In genomic region chr1:247332901-247333361, GRCh38 we compare ENCODE assay signal across 8 cellular contexts. TPM values are rescaled to one million over a fixed set of nuclear protein-coding genes. Genes with fewer than 3 reads are reported as not detected.
DNase-seq lines count a peak whose midpoint lies in the region; ATAC-seq and TF ChIP-seq lines count a peak whose summit lies in the region.

No MANE protein-coding gene starts in this region.

- peak overlapping the region; percentile 72 for H3K4me3 Mint-ChIP-seq in activated naive CD4-positive, alpha-beta T cell treated with anti-CD3 and anti-CD28 coated beads for 36 hours
- peak overlapping the region; percentile 62 to 99 (median 80) for H3K4me3 Mint-ChIP-seq in naive thymus-derived CD4-positive, alpha-beta T cell

- H3K4me1 Mint-ChIP-seq in activated naive CD4-positive, alpha-beta T cell treated with anti-CD3 and anti-CD28 coated beads for 36 hours (ENCODE audit: low read depth), result peaks cover 23% of the 10 kb centered on the region
- peaks cover 10 to 35% (median 21%) of the 10 kb centered on the region in 7 donors for H3K4me1 Mint-ChIP-seq in naive thymus-derived CD4-positive, alpha-beta T cell

- no peaks in the 10 kb centered on the region for H3K9me2 ChIP-seq in SK-N-SH

- H3K4me1 ChIP-seq in SK-N-SH (ENCODE audit: control insufficient read depth in 1 of 2, insufficient read depth in 2 of 2, low read depth in 1 of 2, low read length in 1 of 2) (peaks cover 8 to 51% of the 10 kb centered on the region in 2 experiments; a peak in 3 of 4 replicates), esophagus muscularis mucosa (peaks cover 21 to 69% (median 46%) of the 10 kb centered on the region in 4 donors)
- H3K4me1 ChIP-seq in naive thymus-derived CD4-positive, alpha-beta T cell (ENCODE audit: control insufficient read depth in 2 of 2, insufficient read depth in 2 of 2, low read length in 2 of 2), result peaks cover 6 to 14% of the 10 kb centered on the region in 2 donors

- peak overlapping the region; percentile 9; the same call in 1 of the 2 replicates for H2AFZ ChIP-seq in SK-N-SH (ENCODE audit: low read depth)

- peak overlapping the region; percentile 96 for H3K9ac ChIP-seq in SK-N-SH

- ATAC-seq in naive thymus-derived CD4-positive, alpha-beta T cell, result no peak
- ATAC-seq in HG03432 (IDR thresholded peaks at IDR 0.05; ENCODE audit: unreplicated experiment), result no peak

- TF ChIP-seq CTCF in SK-N-SH (IDR thresholded peaks at IDR 0.05) (no peak), esophagus muscularis mucosa (IDR thresholded peaks at IDR 0.05) (no peak)

- H3K9me3 ChIP-seq in SK-N-SH (no peaks in the 10 kb centered on the region), esophagus muscularis mucosa (no peaks in the 10 kb centered on the region)
- no peaks in the 10 kb centered on the region for H3K9me3 ChIP-seq in naive thymus-derived CD4-positive, alpha-beta T cell (ENCODE audit: control insufficient read depth in 2 of 3, low read length in 3 of 3)

- TF ChIP-seq RAD21 in SK-N-SH (IDR thresholded peaks at IDR 0.05; ENCODE audit: low read length), result no peak

- no peaks in the 10 kb centered on the region for H3K9me3 Mint-ChIP-seq in activated naive CD4-positive, alpha-beta T cell treated with anti-CD3 and anti-CD28 coated beads for 36 hours
- H3K9me3 Mint-ChIP-seq in naive thymus-derived CD4-positive, alpha-beta T cell, result peaks cover 0 to 1% (median 0%) of the 10 kb centered on the region in 11 donors

- no peak for DNase-seq in activated naive CD4-positive, alpha-beta T cell treated with anti-CD3 and anti-CD28 coated beads for 36 hours
- DNase-seq in activated naive CD4-positive, alpha-beta T cell treated with anti-CD3 and anti-CD28 coated beads, Interleukin-2, amount 50 U/mL, for 16 hours, result no peak
- no peak for DNase-seq in SK-N-SH
- no peak for DNase-seq in esophagus muscularis mucosa (ENCODE audit: extremely low spot score)
- no peak for DNase-seq in naive thymus-derived CD4-positive, alpha-beta T cell
- DNase-seq in RPMI8226, result no peak
- no peak for DNase-seq in cerebellar nuclear complex (lab: John Stamatoyannopoulos, UW)

- peak overlapping the region in 1 of 2 experiments; percentile 87; a peak in 3 of 4 replicates for H3K27ac ChIP-seq in SK-N-SH (ENCODE audit: low read depth in 2 of 2, low read length in 1 of 2)
- H3K27ac ChIP-seq in esophagus muscularis mucosa (replicated peaks in 1 of 4), result peak overlapping the region; percentile 92 to 96 (median 94)
- H3K27ac ChIP-seq in naive thymus-derived CD4-positive, alpha-beta T cell (ENCODE audit: low read depth, low read length), result no peak overlapping the region

- WGBS in SK-N-SH (ENCODE audit: low lambda C conversion rate), result 69% methylated on average over 13 of the region's 13 CpGs
- WGBS in esophagus muscularis mucosa, result 35% methylated on average over 9 of the region's 13 CpGs

- CTCF ChIA-PET in activated naive CD4-positive, alpha-beta T cell treated with anti-CD3 and anti-CD28 coated beads for 36 hours (lab: Charles Lee), result interaction anchor here (0.6 to 1.2 kb wide), 3 partner anchors 9 to 291 kb away, joined by 3 read pairs; no protein-coding TSS in a partner anchor
- CTCF ChIA-PET in SK-N-SH (lab: Yijun Ruan, JAX), result interaction anchor here (1.0 kb wide), 2 partner anchors 40 to 57 kb away, joined by 3 read pairs; no protein-coding TSS in a partner anchor
- CTCF ChIA-PET in naive thymus-derived CD4-positive, alpha-beta T cell (lab: Charles Lee), result interaction anchor here (0.7 kb wide), 1 partner anchor 58 kb away, joined by 3 read pairs; no protein-coding TSS in a partner anchor

- H3K4me2 ChIP-seq in SK-N-SH, result peak overlapping the region; percentile 87

- peaks cover 91% of the 10 kb centered on the region for H3K79me2 ChIP-seq in SK-N-SH (ENCODE audit: insufficient read depth)

- H3K27me3 ChIP-seq in SK-N-SH (ENCODE audit: insufficient read depth) (no peaks in the 10 kb centered on the region), esophagus muscularis mucosa (no peaks in the 10 kb centered on the region)
- no peaks in the 10 kb centered on the region for H3K27me3 ChIP-seq in naive thymus-derived CD4-positive, alpha-beta T cell (ENCODE audit: control insufficient read depth in 2 of 2, insufficient read depth in 2 of 2, low read length in 2 of 2)

- TF ChIP-seq POLR2A in esophagus muscularis mucosa (IDR thresholded peaks at IDR 0.05; ENCODE audit: low read depth), result no peak

- peaks cover 17% of the 10 kb centered on the region for H3K36me3 Mint-ChIP-seq in activated naive CD4-positive, alpha-beta T cell treated with anti-CD3 and anti-CD28 coated beads for 36 hours (ENCODE audit: low read depth)
- peaks cover 0 to 7% (median 3%) of the 10 kb centered on the region in 5 donors for H3K36me3 Mint-ChIP-seq in naive thymus-derived CD4-positive, alpha-beta T cell

- peaks cover 13% of the 10 kb centered on the region for H4K20me1 ChIP-seq in SK-N-SH (ENCODE audit: insufficient read depth)

- intact Hi-C loops in activated naive CD4-positive, alpha-beta T cell treated with anti-CD3 and anti-CD28 coated beads for 36 hours (cut with micrococcal nuclease), result loop anchor here (5.0 kb wide), 1 partner anchor 161 kb away; the partner anchor contains the start of gene ZNF124
- intact Hi-C loops in esophagus muscularis mucosa (cut with DNase I), result no loop called here
- intact Hi-C loops in naive thymus-derived CD4-positive, alpha-beta T cell (cut with micrococcal nuclease), result loop anchor here in 1 of 2 donors (5.0 to 10.0 kb wide), 2 partner anchors 256 to 768 kb away; partner anchors contain the start of genes CNST, TFB2M and ZNF670

- H3K27ac Mint-ChIP-seq in activated naive CD4-positive, alpha-beta T cell treated with anti-CD3 and anti-CD28 coated beads for 36 hours, result no peak overlapping the region
- peak overlapping the region in 7 of 9 donors; percentile 29 to 85 (median 57) for H3K27ac Mint-ChIP-seq in naive thymus-derived CD4-positive, alpha-beta T cell

- H3F3A ChIP-seq in SK-N-SH (replicated peaks; ENCODE audit: insufficient read depth), result no peaks in the 10 kb centered on the region

- H3K36me3 ChIP-seq in SK-N-SH (replicated peaks in 1 of 2; ENCODE audit: control insufficient read depth in 1 of 2, insufficient read depth in 2 of 2, low read length in 1 of 2), result peaks cover 20 to 45% of the 10 kb centered on the region in 2 experiments
- H3K36me3 ChIP-seq in esophagus muscularis mucosa, result peaks cover 9 to 21% (median 19%) of the 10 kb centered on the region in 4 donors
- H3K36me3 ChIP-seq in naive thymus-derived CD4-positive, alpha-beta T cell (ENCODE audit: control insufficient read depth in 2 of 3, insufficient read depth in 3 of 3, low read length in 3 of 3), result no peaks in the 10 kb centered on the region

- H3K27me3 Mint-ChIP-seq in activated naive CD4-positive, alpha-beta T cell treated with anti-CD3 and anti-CD28 coated beads for 36 hours (ENCODE audit: low read depth), result no peaks in the 10 kb centered on the region
- no peaks in the 10 kb centered on the region for H3K27me3 Mint-ChIP-seq in naive thymus-derived CD4-positive, alpha-beta T cell

- H3K4me3 ChIP-seq in SK-N-SH (ENCODE audit: low read depth in 2 of 2, low read length in 1 of 2) (peak overlapping the region; percentile 64 to 99), esophagus muscularis mucosa (peak overlapping the region; percentile 83 to 96 (median 86))
- no peak overlapping the region for H3K4me3 ChIP-seq in naive thymus-derived CD4-positive, alpha-beta T cell (ENCODE audit: low read length)

- TF ChIP-seq EP300 in SK-N-SH (IDR thresholded peaks at IDR 0.05; ENCODE audit: borderline replicate concordance in 1 of 2, low read depth in 1 of 2, low read length in 1 of 2) (no peak), esophagus muscularis mucosa (IDR thresholded peaks at IDR 0.05) (no peak)

- POLR2A ChIA-PET in SK-N-SH (lab: Yijun Ruan, JAX), result no interaction called here
- POLR2A ChIA-PET in naive thymus-derived CD4-positive, alpha-beta T cell (lab: Charles Lee), result interaction anchor here (0.8 to 1.6 kb wide), 3 partner anchors 8 to 57 kb away, joined by 4 to 6 read pairs (median 4); no protein-coding TSS in a partner anchor

TF ChIP-seq in SK-N-SH, 30 proteins besides CTCF, POLR2A, EP300 and RAD21:
- TF ChIP-seq TEAD4 (IDR thresholded peaks at IDR 0.05; ENCODE audit: borderline replicate concordance, insufficient read depth), result no peak

RNA-seq across cellular contexts. Expression of gene ZNF496, which starts 1.3 kb away (rescaled TPM):
- total RNA-seq in activated naive CD4-positive, alpha-beta T cell treated with anti-CD3 and anti-CD28 coated beads for 36 hours, result 10 to 100 TPM in 1 of 2 experiments, 1 to 10 TPM in 1; 9.8 to 10.6 TPM
- polyA plus RNA-seq in SK-N-SH (2012; rRNA removed), result 23.2 and 27.5 TPM in 2 replicates
- 14.0 and 21.1 TPM in 2 replicates for polyA plus RNA-seq in SK-N-SH (2012; cell fraction: cytosol; rRNA removed)
- 36.3 and 56.5 TPM in 2 replicates for polyA plus RNA-seq in SK-N-SH (2012; cell fraction: nucleus; rRNA removed)
- 10 to 100 TPM; 23.7 to 34.3 (median 33.3) TPM for total RNA-seq in esophagus muscularis mucosa
- 10 to 100 TPM in 3 of 5 experiments, 1 to 10 TPM in 2; 9.5 to 25.1 (median 17.3) TPM for total RNA-seq in naive thymus-derived CD4-positive, alpha-beta T cell
- 10 to 100 TPM in 1 of 2 donors, 1 to 10 TPM in 1; 9.2 to 10.5 TPM for polyA plus RNA-seq in naive thymus-derived CD4-positive, alpha-beta T cell
